In the genomic region with DNA sequence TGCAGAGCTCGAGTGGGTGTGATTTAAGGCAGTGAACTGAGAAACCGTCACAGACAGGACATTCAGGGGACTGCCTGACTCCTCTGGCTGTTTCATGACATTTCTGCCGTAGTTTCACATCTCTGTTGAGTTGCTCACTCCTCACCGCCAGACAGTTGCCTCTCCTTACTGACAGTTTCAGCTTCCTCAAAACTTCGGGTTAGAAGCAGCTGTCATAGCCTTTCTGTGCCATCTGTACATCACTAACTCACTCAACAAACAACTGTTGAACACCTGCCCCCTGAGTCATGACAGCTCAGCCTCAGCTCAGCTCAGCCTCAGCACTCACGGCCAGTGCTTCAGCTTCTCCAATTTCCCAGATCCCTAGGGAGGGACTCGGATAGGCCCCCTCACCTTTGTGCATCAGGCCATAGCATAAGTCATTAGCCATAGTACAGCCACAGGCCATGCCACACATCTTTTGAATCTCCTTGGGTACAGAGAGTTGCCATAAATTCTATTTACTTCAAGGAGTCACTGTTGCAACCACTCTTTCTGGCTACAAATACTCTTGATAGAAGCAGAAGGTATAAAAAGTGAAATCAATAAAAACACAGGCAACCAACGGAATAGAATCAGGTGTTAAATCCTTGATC, we compare ENCODE assay signal across 8 cellular contexts. TPM values are rescaled to one million over a fixed set of nuclear protein-coding genes. Genes with fewer than 3 reads are reported as not detected.
DNase-seq lines count a peak whose midpoint lies in the region; ATAC-seq and TF ChIP-seq lines count a peak whose summit lies in the region.

No MANE protein-coding gene starts in this region.

- peak overlapping the region; percentile 87 for H3K27ac ChIP-seq in MM.1S (ENCODE audit: low read length)
- H3K27ac ChIP-seq in brain microvascular endothelial cell, result no peak overlapping the region
- H3K27ac ChIP-seq in tibial artery, result no peak overlapping the region

- peak; percentile 5 for TF ChIP-seq POLR2A in GM18526 (IDR thresholded peaks at IDR 0.05; ENCODE audit: extremely low read depth, insufficient read length)

- no peak for TF ChIP-seq CTCF in MM.1S (IDR thresholded peaks at IDR 0.05; ENCODE audit: low read length)
- TF ChIP-seq CTCF in brain microvascular endothelial cell (IDR thresholded peaks at IDR 0.05; ENCODE audit: low read depth, low read length, missing control alignments), result no peak
- no peak for TF ChIP-seq CTCF in tibial artery (IDR thresholded peaks at IDR 0.05)

- DNase-seq in MM.1S (peak; percentile 75), KBM-7 (no peak), NCI-H748 (lab: John Stamatoyannopoulos, UW; ENCODE audit: unreplicated experiment) (no peak), brain microvascular endothelial cell (no peak), tibial artery (no peak)

- ATAC-seq in GM21717 (IDR thresholded peaks at IDR 0.05; ENCODE audit: unreplicated experiment) (peak; percentile 90), esophagus mucosa (peak; percentile 71)

- peak overlapping the region; percentile 25; the same call in 1 of the 2 replicates for H3K4me3 ChIP-seq in MM.1S (ENCODE audit: low read length)
- H3K4me3 ChIP-seq in brain microvascular endothelial cell (ENCODE audit: low read depth, low read length), result no peak overlapping the region
- no peak overlapping the region for H3K4me3 ChIP-seq in tibial artery

- peak overlapping the region; percentile 42; the same call in 1 of the 2 replicates for H3K9ac ChIP-seq in MM.1S (ENCODE audit: low read length)

- H3K9me3 ChIP-seq in MM.1S (replicated peaks; ENCODE audit: insufficient read depth, low read length) (no peaks in the 10 kb centered on the region), tibial artery (peaks cover 0 to 4% (median 0%) of the 10 kb centered on the region in 3 donors)

- no peaks in the 10 kb centered on the region for H3K27me3 ChIP-seq in MM.1S (replicated peaks; ENCODE audit: insufficient read depth, low read length)
- no peaks in the 10 kb centered on the region for H3K27me3 ChIP-seq in brain microvascular endothelial cell (replicated peaks)
- H3K27me3 ChIP-seq in tibial artery, result no peaks in the 10 kb centered on the region

- no peaks in the 10 kb centered on the region for H3K79me2 ChIP-seq in MM.1S (ENCODE audit: low read length)

- H3F3A ChIP-seq in MM.1S (ENCODE audit: insufficient read depth, low read length), result peaks cover 11% of the 10 kb centered on the region

- in situ Hi-C loops in KBM-7 (cut with MboI; ENCODE audit: low pct_unique_long_range_greater_than_20kb, low sequenced_read_pairs), result no loop called here
- in situ Hi-C loops in brain microvascular endothelial cell (cut with HindIII; ENCODE audit: low pct_ligation_motif_present, low sequenced_read_pairs), result no loop called here

- H3K4me1 ChIP-seq in MM.1S (ENCODE audit: low read length), result 0 out of 2 replicates have a peak, but pooled peaks cover 9% of the 10 kb centered on the region
- no peaks in the 10 kb centered on the region for H3K4me1 ChIP-seq in tibial artery

- no peak overlapping the region for H2AFZ ChIP-seq in MM.1S (ENCODE audit: low read length)

- peak overlapping the region; percentile 69 for H3K4me2 ChIP-seq in MM.1S (ENCODE audit: low read depth, low read length)

- H3K36me3 ChIP-seq in MM.1S (replicated peaks; ENCODE audit: insufficient read depth, low read length) (no peaks in the 10 kb centered on the region), brain microvascular endothelial cell (replicated peaks) (no peaks in the 10 kb centered on the region), tibial artery (peaks cover 0 to 4% (median 0%) of the 10 kb centered on the region in 3 donors)

- no peaks in the 10 kb centered on the region for H4K20me1 ChIP-seq in MM.1S (ENCODE audit: insufficient read depth, low read length)

- H3K9me2 ChIP-seq in MM.1S (replicated peaks; ENCODE audit: insufficient read depth, low read length), result no peaks in the 10 kb centered on the region

- intact Hi-C loops in tibial artery (cut with DNase I; ENCODE audit: low total_unique reads), result no loop called here

RNA-seq across cellular contexts. Expression of gene SLC15A4, which starts 6.2 kb away (rescaled TPM):
- total RNA-seq in esophagus mucosa, result 12.8 TPM

RNA-seq across cellular contexts. Expression of gene GLT1D1, which starts 23.3 kb away (rescaled TPM):
- total RNA-seq in esophagus mucosa, result 0.64 TPM
